Comparison of ENCODE assay signal across 1 cellular context in genomic region chr11:74978041-74978440, GRCh38.
TF ChIP-seq lines count a peak whose summit lies in the region.

No MANE protein-coding gene starts in this region.

TF ChIP-seq in endothelial cell of umbilical vein, 7 proteins besides CTCF, POLR2A, EP300 and RAD21 (continued from another document):
- no peak for TF ChIP-seq JUN (IDR thresholded peaks at IDR 0.05; ENCODE audit: borderline replicate concordance, insufficient read depth, insufficient read length, low read depth)
- TF ChIP-seq POLR2AphosphoS5 (IDR thresholded peaks at IDR 0.05; ENCODE audit: insufficient read depth, low read depth, low read length) = no peak
- TF ChIP-seq EZH2 (IDR thresholded peaks at IDR 0.05; ENCODE audit: borderline replicate concordance, low read depth, low read length, severe bottlenecking) = no peak
TF ChIP-seq in endothelial cell of umbilical vein: peak in this region for 0.
